In the genomic region with DNA sequence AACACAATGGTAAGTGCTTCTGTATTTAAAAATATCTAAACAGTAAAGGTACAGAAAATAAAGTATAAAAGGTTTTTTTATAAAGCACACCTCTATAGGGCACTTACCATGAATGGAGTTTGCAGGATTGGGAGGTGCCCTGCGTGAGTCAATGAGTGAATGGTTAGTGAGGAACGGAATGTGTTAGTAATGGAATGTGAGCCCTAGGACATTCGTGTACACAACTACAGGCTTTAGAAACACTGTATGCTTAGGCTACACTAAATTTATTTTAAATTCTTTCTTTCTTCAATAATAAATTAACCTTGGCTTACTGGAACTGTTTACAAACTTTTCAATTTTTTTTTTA, we compare ENCODE assay signal across 12 cellular contexts.
DNase-seq lines count a peak whose midpoint lies in the region; ATAC-seq and TF ChIP-seq lines count a peak whose summit lies in the region.
"Had no signal": no experiment of that assay in that cellular context is flagged by ENCODE, and none has a peak within 500 bp of the region (broad histone marks: within the 10 kb centered on the region; RNA-seq: fewer than 3 reads in every experiment).

No MANE protein-coding gene starts in this region.

- H2AFZ ChIP-seq in ACC112 (ENCODE audit: low read length, unreplicated experiment): no peak overlapping the region

- in situ Hi-C loops in astrocyte of the cerebellum (cut with HindIII; ENCODE audit: low sequenced_read_pairs): no loop called here

- H3K27me3 ChIP-seq in ACC112 (ENCODE audit: insufficient read depth, low read length): no peaks in the 10 kb centered on the region
- H3K27me3 ChIP-seq: adrenal gland, BLaER1 had no signal

- TF ChIP-seq CTCF in astrocyte of the cerebellum (IDR thresholded peaks at IDR 0.05; ENCODE audit: low read depth, low read length, missing control alignments): no peak

- H3K27ac ChIP-seq in ACC112 (ENCODE audit: low read depth, low read length): peak overlapping the region; percentile 59
- H3K27ac ChIP-seq: adrenal gland, BLaER1 had no signal

- H3K4me1 ChIP-seq in ACC112 (ENCODE audit: control insufficient read depth, insufficient read depth, low read length, unreplicated experiment): peaks cover 27% of the 10 kb centered on the region

- peaks cover 3% of the 10 kb centered on the region for H3K36me3 Mint-ChIP-seq in T-helper 2 cell treated with Interferon-gamma antibody and Interleukin-4, amounts not matched to agents 5 μg/mL and 100 μg/mL, for 36 hours (ENCODE audit: low read depth)

- no peak for ATAC-seq in stimulated activated naive CD8-positive, alpha-beta T cell treated with anti-CD3 and anti-CD28 coated beads, Interleukin-15, amount 100 ng/mL, for 72 hours
- ATAC-seq: effector memory CD8-positive, alpha-beta T cell; right cardiac atrium had no signal

- H3K36me3 ChIP-seq in ACC112 (ENCODE audit: insufficient read depth, low read length): no peaks in the 10 kb centered on the region
- H3K36me3 ChIP-seq: adrenal gland, BLaER1 had no signal

- H3K79me2 ChIP-seq in ACC112 (ENCODE audit: control insufficient read depth, insufficient read depth, low read length, unreplicated experiment): no peaks in the 10 kb centered on the region

- no peak overlapping the region for H3K4me3 Mint-ChIP-seq in T-helper 2 cell treated with Interferon-gamma antibody and Interleukin-4, amounts not matched to agents 5 μg/mL and 100 μg/mL, for 36 hours
- no peak overlapping the region for H3K4me3 Mint-ChIP-seq in stimulated activated naive CD8-positive, alpha-beta T cell treated with anti-CD3 and anti-CD28 coated beads, Interleukin-15, amount 100 ng/mL, for 72 hours
- H3K4me3 Mint-ChIP-seq: effector memory CD8-positive, alpha-beta T cell had no signal

- DNase-seq in HPDE6-E6E7 (ENCODE audit: extremely low spot score) (peak; percentile 14), astrocyte of the cerebellum (ENCODE audit: low read depth) (peak; percentile 33), iris pigment epithelial cell (ENCODE audit: low read depth) (peak; percentile 85)
- no peak for DNase-seq in activated CD4-positive, alpha-beta T cell treated with anti-CD3 and anti-CD28 coated beads for 4 hours
- DNase-seq in T-helper 2 cell treated with Interferon-gamma antibody and Interleukin-4, amounts not matched to agents 5 μg/mL and 100 μg/mL, for 36 hours (ENCODE audit: low spot score): no peak
- DNase-seq in stimulated activated naive CD8-positive, alpha-beta T cell treated with anti-CD3 and anti-CD28 coated beads, Interleukin-15, amount 100 ng/mL, for 72 hours: no peak
- no peak for DNase-seq in stimulated activated CD8-positive, alpha-beta memory T cell treated with anti-CD3 and anti-CD28 coated beads, Interleukin-4, amount 100 ng/mL, for 48 hours

- peaks cover 26% of the 10 kb centered on the region for H3K4me1 Mint-ChIP-seq in T-helper 2 cell treated with Interferon-gamma antibody and Interleukin-4, amounts not matched to agents 5 μg/mL and 100 μg/mL, for 36 hours (ENCODE audit: low read depth)
- no peaks in the 10 kb centered on the region for H3K4me1 Mint-ChIP-seq in stimulated activated naive CD8-positive, alpha-beta T cell treated with anti-CD3 and anti-CD28 coated beads, Interleukin-15, amount 100 ng/mL, for 72 hours

- peak overlapping the region; percentile 27; the same call in 1 of the 2 replicates for H3K4me3 ChIP-seq in ACC112 (ENCODE audit: low read depth, low read length)
- no peak overlapping the region for H3K4me3 ChIP-seq in astrocyte of the cerebellum (ENCODE audit: low read depth, low read length)
- H3K4me3 ChIP-seq: adrenal gland, BLaER1 had no signal

- H3K27ac Mint-ChIP-seq in T-helper 2 cell treated with Interferon-gamma antibody and Interleukin-4, amounts not matched to agents 5 μg/mL and 100 μg/mL, for 36 hours: no peak overlapping the region
- H3K27ac Mint-ChIP-seq in stimulated activated naive CD8-positive, alpha-beta T cell treated with anti-CD3 and anti-CD28 coated beads, Interleukin-15, amount 100 ng/mL, for 72 hours: no peak overlapping the region
- H3K27ac Mint-ChIP-seq: effector memory CD8-positive, alpha-beta T cell had no signal

- peaks cover 2% of the 10 kb centered on the region for H3K27me3 Mint-ChIP-seq in T-helper 2 cell treated with Interferon-gamma antibody and Interleukin-4, amounts not matched to agents 5 μg/mL and 100 μg/mL, for 36 hours (ENCODE audit: low read depth)
- no peaks in the 10 kb centered on the region for H3K27me3 Mint-ChIP-seq in stimulated activated naive CD8-positive, alpha-beta T cell treated with anti-CD3 and anti-CD28 coated beads, Interleukin-15, amount 100 ng/mL, for 72 hours

- peaks cover 6% of the 10 kb centered on the region for H3K9me3 Mint-ChIP-seq in T-helper 2 cell treated with Interferon-gamma antibody and Interleukin-4, amounts not matched to agents 5 μg/mL and 100 μg/mL, for 36 hours
- H3K9me3 Mint-ChIP-seq in stimulated activated naive CD8-positive, alpha-beta T cell treated with anti-CD3 and anti-CD28 coated beads, Interleukin-15, amount 100 ng/mL, for 72 hours: no peaks in the 10 kb centered on the region
- H3K9me3 Mint-ChIP-seq: effector memory CD8-positive, alpha-beta T cell had no signal

Comparison
In these comparisons a context has a peak if more than half of its experiments do, and no peak if none do; other contexts are left out.
1. DNase-seq: peak in HPDE6-E6E7 (single experiment), astrocyte of the cerebellum (single experiment) and iris pigment epithelial cell (single experiment); none in activated CD4-positive, alpha-beta T cell treated with anti-CD3 and anti-CD28 coated beads for 4 hours (0 of 2), T-helper 2 cell treated with Interferon-gamma antibody and Interleukin-4, amounts not matched to agents 5 μg/mL and 100 μg/mL, for 36 hours (single experiment), stimulated activated naive CD8-positive, alpha-beta T cell treated with anti-CD3 and anti-CD28 coated beads, Interleukin-15, amount 100 ng/mL, for 72 hours (0 of 2) and stimulated activated CD8-positive, alpha-beta memory T cell treated with anti-CD3 and anti-CD28 coated beads, Interleukin-4, amount 100 ng/mL, for 48 hours (single experiment).